21 cellular contexts compared by ENCODE assay signal in genomic region chr22:28369849-28370248, GRCh38.
DNase-seq lines count a peak whose midpoint lies in the region; ATAC-seq and TF ChIP-seq lines count a peak whose summit lies in the region.
"Had no signal": no experiment of that assay in that cellular context is flagged by ENCODE, and none has a peak within 500 bp of the region (broad histone marks: within the 10 kb centered on the region; RNA-seq: fewer than 3 reads in every experiment).

No MANE protein-coding gene starts in this region.

- no peak for DNase-seq in left ventricle myocardium superior
- DNase-seq in right atrium auricular region (ENCODE audit: low spot score), result no peak
- DNase-seq in epithelial cell of esophagus (ENCODE audit: low read depth), result peak; percentile 7
- DNase-seq in upper lobe of left lung, result no peak
- no peak for DNase-seq in activated CD4-positive, CD25-positive, alpha-beta regulatory T cell (lab: John Stamatoyannopoulos, UW)
- DNase-seq in stimulated activated CD4-positive, alpha-beta T cell treated with anti-CD3 and anti-CD28 coated beads, Interleukin-4, amount 100 ng/mL, for 1 hour, result no peak
- no peak for DNase-seq in sciatic nerve (ENCODE audit: low spot score)
- DNase-seq: activated gamma-delta T cell; CD8-positive, alpha-beta memory T cell; DMS79; NCI-H1092; NCI-H2029; NCI-H524 treated with DMSO at 0.1 percent for 48 hours; SW 1271 had no signal

- WGBS in upper lobe of left lung, 2 donors, result 37 to 46% methylated on average over 2 of the region's 2 CpGs

- intact Hi-C loops in left ventricle myocardium superior (cut with micrococcal nuclease), result no loop called here
- intact Hi-C loops in sciatic nerve (cut with DNase I), result no loop called here

- peak overlapping the region; percentile 3 for H3K4me3 Mint-ChIP-seq in T-helper 1 cell treated with Interleukin-12 subunit alpha and Interleukin-12 subunit beta and Interleukin-4 antibody, amounts not matched to agents 30 μg/mL and 1 μg/mL, for 36 hours
- H3K4me3 Mint-ChIP-seq: CD8-positive, alpha-beta memory T cell; stimulated activated memory B cell treated with anti-CD40 and anti-IgM and Interleukin-4, amounts not matched to agents 10 μg/mL and 1 μg/mL and 100 μg/mL, for 72 hours had no signal

- TF ChIP-seq EP300 in upper lobe of left lung (IDR thresholded peaks at IDR 0.05), result no peak

- H3K4me1 ChIP-seq in right atrium auricular region (peaks cover 0 to 6% of the 10 kb centered on the region in 2 donors), upper lobe of left lung (peaks cover 11 to 24% (median 19%) of the 10 kb centered on the region in 4 donors)
- H3K4me1 ChIP-seq: ascending aorta had no signal

- ATAC-seq in left ventricle myocardium superior (peak; percentile 23), upper lobe of left lung (ENCODE audit: low FRiP score in 2 of 2) (peak; percentile 29 to 40), sciatic nerve (no peak)
- ATAC-seq: esophagus mucosa; left lobe of liver; stimulated activated memory B cell treated with anti-CD40 and anti-IgM and Interleukin-4, amounts not matched to agents 10 μg/mL and 1 μg/mL and 100 μg/mL, for 72 hours had no signal

- peaks cover 5% of the 10 kb centered on the region for H3K36me3 Mint-ChIP-seq in T-helper 1 cell treated with Interleukin-12 subunit alpha and Interleukin-12 subunit beta and Interleukin-4 antibody, amounts not matched to agents 30 μg/mL and 1 μg/mL, for 36 hours (ENCODE audit: low read depth)
- H3K36me3 Mint-ChIP-seq: CD8-positive, alpha-beta memory T cell; stimulated activated memory B cell treated with anti-CD40 and anti-IgM and Interleukin-4, amounts not matched to agents 10 μg/mL and 1 μg/mL and 100 μg/mL, for 72 hours had no signal

- peaks cover 42% of the 10 kb centered on the region for H3K4me1 Mint-ChIP-seq in T-helper 1 cell treated with Interleukin-12 subunit alpha and Interleukin-12 subunit beta and Interleukin-4 antibody, amounts not matched to agents 30 μg/mL and 1 μg/mL, for 36 hours (ENCODE audit: low read depth)
- H3K4me1 Mint-ChIP-seq: stimulated activated memory B cell treated with anti-CD40 and anti-IgM and Interleukin-4, amounts not matched to agents 10 μg/mL and 1 μg/mL and 100 μg/mL, for 72 hours had no signal

- peaks cover 14% of the 10 kb centered on the region for H3K9me3 Mint-ChIP-seq in T-helper 1 cell treated with Interleukin-12 subunit alpha and Interleukin-12 subunit beta and Interleukin-4 antibody, amounts not matched to agents 30 μg/mL and 1 μg/mL, for 36 hours

- TF ChIP-seq CTCF in right atrium auricular region (IDR thresholded peaks at IDR 0.05), result no peak
- no peak for TF ChIP-seq CTCF in epithelial cell of esophagus (IDR thresholded peaks at IDR 0.05; ENCODE audit: insufficient read depth, low read depth, low read length, missing control alignments)
- no peak for TF ChIP-seq CTCF in upper lobe of left lung (IDR thresholded peaks at IDR 0.05)

- H3K9me3 ChIP-seq in right atrium auricular region, result peaks cover 0 to 6% of the 10 kb centered on the region in 2 donors
- no peaks in the 10 kb centered on the region for H3K9me3 ChIP-seq in upper lobe of left lung
- H3K9me3 ChIP-seq: ascending aorta, neutrophil had no signal

- peak overlapping the region; percentile 51 for H3K27ac Mint-ChIP-seq in T-helper 1 cell treated with Interleukin-12 subunit alpha and Interleukin-12 subunit beta and Interleukin-4 antibody, amounts not matched to agents 30 μg/mL and 1 μg/mL, for 36 hours
- H3K27ac Mint-ChIP-seq: stimulated activated memory B cell treated with anti-CD40 and anti-IgM and Interleukin-4, amounts not matched to agents 10 μg/mL and 1 μg/mL and 100 μg/mL, for 72 hours had no signal

- no peak for TF ChIP-seq POLR2A in upper lobe of left lung (IDR thresholded peaks at IDR 0.05)

- H3K4me3 ChIP-seq in right atrium auricular region, result no peak overlapping the region
- no peak overlapping the region for H3K4me3 ChIP-seq in epithelial cell of esophagus (ENCODE audit: low read length)
- H3K4me3 ChIP-seq in upper lobe of left lung, result no peak overlapping the region
- H3K4me3 ChIP-seq: ascending aorta had no signal

- H3K27me3 ChIP-seq in right atrium auricular region (no peaks in the 10 kb centered on the region), upper lobe of left lung (no peaks in the 10 kb centered on the region)
- H3K27me3 ChIP-seq: ascending aorta, neutrophil had no signal

- H3K27me3 Mint-ChIP-seq in T-helper 1 cell treated with Interleukin-12 subunit alpha and Interleukin-12 subunit beta and Interleukin-4 antibody, amounts not matched to agents 30 μg/mL and 1 μg/mL, for 36 hours (ENCODE audit: low read depth), result no peaks in the 10 kb centered on the region

- no peaks in the 10 kb centered on the region for H3K36me3 ChIP-seq in right atrium auricular region
- no peaks in the 10 kb centered on the region for H3K36me3 ChIP-seq in upper lobe of left lung
- H3K36me3 ChIP-seq: ascending aorta, neutrophil had no signal

- H3K27ac ChIP-seq in right atrium auricular region, result no peak overlapping the region
- H3K27ac ChIP-seq in upper lobe of left lung, result no peak overlapping the region
- H3K27ac ChIP-seq: ascending aorta, KMS-11, neutrophil had no signal
